13 cellular contexts compared by ENCODE assay signal in the genomic region with DNA sequence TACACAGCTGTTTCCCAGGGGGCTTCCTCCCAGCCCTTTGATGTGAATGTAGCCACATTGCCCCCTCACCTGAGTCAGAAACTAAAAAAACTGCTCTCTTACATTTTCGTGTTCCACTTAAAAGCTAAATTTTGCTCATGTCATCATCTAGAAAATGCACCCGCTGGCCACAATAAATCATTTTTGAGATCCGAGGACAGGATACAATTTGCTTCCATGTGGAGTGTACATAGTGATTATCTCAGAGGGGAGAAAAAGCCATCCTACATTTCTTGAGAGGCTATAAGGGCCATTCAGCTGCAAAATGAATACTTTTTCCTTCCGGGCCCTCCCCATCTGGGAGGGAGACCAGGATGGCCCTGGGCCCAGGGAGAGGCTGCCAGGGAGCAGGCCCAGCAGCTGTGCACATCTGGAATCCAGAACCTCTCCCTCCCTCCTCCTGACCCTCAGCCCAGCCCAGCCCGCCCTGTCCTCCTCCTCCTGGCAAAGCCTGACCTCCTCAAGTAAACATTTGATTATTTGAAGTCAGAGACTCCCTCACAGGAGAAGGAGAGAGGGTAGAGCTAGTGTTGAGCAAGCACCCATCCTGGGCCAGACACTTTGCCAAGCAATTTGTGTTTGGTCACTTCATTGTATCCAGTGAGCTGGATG. TPM values are rescaled to one million over a fixed set of nuclear protein-coding genes. Genes with fewer than 3 reads are reported as not detected.
DNase-seq lines count a peak whose midpoint lies in the region; ATAC-seq and TF ChIP-seq lines count a peak whose summit lies in the region.
"Had no signal": no experiment of that assay in that cellular context is flagged by ENCODE, and none has a peak within 500 bp of the region (broad histone marks: within the 10 kb centered on the region; RNA-seq: fewer than 3 reads in every experiment).

No MANE protein-coding gene starts in this region.

- no peaks in the 10 kb centered on the region for H3K9me3 ChIP-seq in T-helper 17 cell (ENCODE audit: control insufficient read depth, low read length, poor library complexity, severe bottlenecking)

- TF ChIP-seq CTCF in omental fat pad (IDR thresholded peaks at IDR 0.05) = no peak
- no peak for TF ChIP-seq CTCF in GM13976 (IDR thresholded peaks at IDR 0.05; ENCODE audit: borderline replicate concordance, control extremely low read depth, extremely low read depth, insufficient read depth, missing control alignments)

- no peaks in the 10 kb centered on the region for H3K36me3 Mint-ChIP-seq in T-helper 17 cell (ENCODE audit: low read depth)

- no peak overlapping the region for H3K27ac Mint-ChIP-seq in T-helper 17 cell
- H3K27ac Mint-ChIP-seq: activated T-helper 1 cell treated with anti-CD3 and anti-CD28 coated beads, Interleukin-12 subunit alpha, Interleukin-12 subunit beta, Interleukin-2, Interleukin-4 antibody, amounts not matched to agents 30 ng/mL and 10 ng/mL and 1 ng/mL, durations not matched to agents 14 hours and 24 hours and 36 hours had no signal

- H3K4me1 Mint-ChIP-seq in T-helper 17 cell = peaks cover 3% of the 10 kb centered on the region

- H3K4me3 Mint-ChIP-seq in T-helper 17 cell = no peak overlapping the region
- H3K4me3 Mint-ChIP-seq: activated T-helper 1 cell treated with anti-CD3 and anti-CD28 coated beads, Interleukin-12 subunit alpha, Interleukin-12 subunit beta, Interleukin-2, Interleukin-4 antibody, amounts not matched to agents 30 ng/mL and 10 ng/mL and 1 ng/mL, durations not matched to agents 14 hours and 24 hours and 36 hours had no signal

- ATAC-seq in omental fat pad (ENCODE audit: low FRiP score) (peak; percentile 19), T-helper 17 cell (no peak), HG03139 (IDR thresholded peaks at IDR 0.05; ENCODE audit: unreplicated experiment) (no peak)

- H3K27me3 Mint-ChIP-seq in T-helper 17 cell = peaks cover 4% of the 10 kb centered on the region

- DNase-seq in AG08396 (ENCODE audit: low spot score) = peak; percentile 70
- DNase-seq in NCI-H1436 treated with DMSO at 0.1 percent for 48 hours (lab: John Stamatoyannopoulos, UW) = peak; percentile 57
- peak; percentile 96 for DNase-seq in fibroblast of gingiva (ENCODE audit: low read depth)
- DNase-seq in omental fat pad (ENCODE audit: low spot score) = no peak
- no peak for DNase-seq in UCSD-AML1 (lab: John Stamatoyannopoulos, UW; ENCODE audit: unreplicated experiment)
- no peak for DNase-seq in T-helper 17 cell
- no peak for DNase-seq in GM13976 (ENCODE audit: low spot score)
- DNase-seq: cerebellar nuclear complex; SIG-M5; stimulated activated CD4-positive, alpha-beta T cell treated with anti-CD3 and anti-CD28 coated beads, Interleukin-2, amount 100 ng/mL, for 48 hours; trophoblast cell had no signal

- in situ Hi-C loops in GM13976 (cut with MboI; ENCODE audit: low sequenced_read_pairs, unreplicated experiment) = no loop called here

RNA-seq across cellular contexts. Expression of a gene that starts 59.1 kb away (rescaled TPM):
- 10 to 100 TPM in 3 of 4 donors, 1 to 10 TPM in 1; 4.7 to 18.8 (median 13.7) TPM for total RNA-seq in omental fat pad
- total RNA-seq in T-helper 17 cell = not detected
- total RNA-seq: activated T-helper 1 cell treated with anti-CD3 and anti-CD28 coated beads, Interleukin-12 subunit alpha, Interleukin-12 subunit beta, Interleukin-2, Interleukin-4 antibody, amounts not matched to agents 30 ng/mL and 10 ng/mL and 1 ng/mL, durations not matched to agents 14 hours and 24 hours and 36 hours had no signal

Comparison
In these comparisons a context has a peak if more than half of its experiments do, and no peak if none do; other contexts are left out.
1. DNase-seq: peak in AG08396 (single experiment), NCI-H1436 treated with DMSO at 0.1 percent for 48 hours (single experiment) and fibroblast of gingiva (single experiment); none in omental fat pad (single experiment), UCSD-AML1 (single experiment), T-helper 17 cell (0 of 3) and GM13976 (single experiment).
2. RNA of a gene that starts 59.1 kb away (total RNA-seq): 4.7 to 18.8 TPM in omental fat pad; not detected in T-helper 17 cell; every median in the first group is over 4 times any median in the second.